ENCODE assay signal across 22 cellular contexts in the genomic region with DNA sequence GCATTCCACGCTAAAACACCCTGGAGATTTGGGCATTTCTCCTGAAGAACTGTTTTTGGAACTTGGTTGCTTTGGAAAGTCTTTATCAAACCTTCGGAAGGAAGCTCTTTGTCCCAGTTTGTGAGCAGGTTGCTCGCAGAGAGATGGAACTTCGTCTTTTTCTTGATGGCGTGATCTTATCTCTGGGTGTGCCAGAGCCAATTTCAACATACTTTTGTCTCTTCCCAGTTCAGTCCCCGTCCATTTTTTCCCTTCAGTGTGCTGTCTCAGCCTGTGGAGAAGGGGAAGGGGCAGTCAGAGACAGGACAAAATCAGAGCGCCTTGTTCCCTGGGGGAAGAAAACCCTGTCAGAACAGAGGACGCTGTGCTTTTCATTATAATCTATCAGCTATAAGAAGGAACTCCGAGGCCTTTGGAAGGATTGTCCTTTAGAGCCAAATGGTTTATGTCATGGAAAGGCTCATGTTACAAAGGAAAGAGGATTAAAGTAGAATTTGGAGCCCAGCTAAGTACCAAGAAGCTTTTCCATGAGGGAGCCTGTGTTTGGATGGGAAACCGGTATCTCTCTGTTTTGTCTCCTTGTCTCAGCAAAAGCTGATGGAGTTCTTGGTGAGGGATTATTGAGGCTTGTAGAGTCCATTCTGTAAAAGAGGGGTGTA. TPM values are rescaled to one million over a fixed set of nuclear protein-coding genes. Genes with fewer than 3 reads are reported as not detected.
DNase-seq lines count a peak whose midpoint lies in the region; ATAC-seq and TF ChIP-seq lines count a peak whose summit lies in the region.
"Had no signal": no experiment of that assay in that cellular context is flagged by ENCODE, and none has a peak within 500 bp of the region (broad histone marks: within the 10 kb centered on the region; RNA-seq: fewer than 3 reads in every experiment).

No MANE protein-coding gene starts in this region.

- DNase-seq in GM03348 (ENCODE audit: low spot score): peak; percentile 11
- DNase-seq in hepatocyte (ENCODE audit: low spot score): no peak
- no peak for DNase-seq in sigmoid colon
- DNase-seq in OCI-LY7 (ENCODE audit: low spot score): no peak
- DNase-seq: activated CD4-positive, alpha-beta T cell treated with anti-CD3 and anti-CD28 coated beads, Interleukin-2, amount 10 ng/mL, durations not matched to agents 24 days and 14 days; activated effector memory CD4-positive, alpha-beta T cell treated with Interleukin-2 at 50 U/mL for 16 hours; CD8-positive, alpha-beta T cell; dermis blood vessel endothelial cell; DMS79; heart left ventricle; KBM-7; natural killer cell; NCI-H1694; NCI-H446; stimulated activated CD4-positive, alpha-beta T cell treated with anti-CD3 and anti-CD28 coated beads, Interleukin-12 subunit alpha, Interleukin-12 subunit beta, amount 100 ng/mL, for 4 hours; substantia nigra had no signal

- no peaks in the 10 kb centered on the region for H3K9me3 Mint-ChIP-seq in activated T-helper 17 cell treated with anti-CD3 and anti-CD28 coated beads, Interleukin-2, amount 50 U/mL, for 72 hours
- H3K9me3 Mint-ChIP-seq: activated CD4-positive, alpha-beta T cell treated with anti-CD3 and anti-CD28 coated beads, Interleukin-2, amount 10 ng/mL, durations not matched to agents 24 days and 14 days; CD8-positive, alpha-beta T cell; memory B cell; natural killer cell had no signal

- WGBS in hepatocyte (ENCODE audit: low lambda C conversion rate, missing lambda C conversion rate): 47% methylated on average over 10 of the region's 10 CpGs
- WGBS in sigmoid colon, 2 donors: 85% methylated on average over 10 of the region's 10 CpGs

- no peaks in the 10 kb centered on the region for H4K20me1 ChIP-seq in hepatocyte (ENCODE audit: insufficient read depth, poor library complexity, severe bottlenecking)
- H4K20me1 ChIP-seq in OCI-LY7 (ENCODE audit: insufficient read depth, low read length): no peaks in the 10 kb centered on the region

- TF ChIP-seq CTCF in VCaP (conservative IDR thresholded peaks at IDR 0.05) (no peak), hepatocyte (IDR thresholded peaks at IDR 0.05; ENCODE audit: poor library complexity) (no peak), sigmoid colon (IDR thresholded peaks at IDR 0.05) (no peak), OCI-LY7 (conservative IDR thresholded peaks at IDR 0.05; ENCODE audit: low read length) (no peak)

- CTCF ChIA-PET in OCI-LY7 (lab: Charles Lee; ENCODE audit: unreplicated experiment): no interaction called here

- ATAC-seq in GM21381 (IDR thresholded peaks at IDR 0.05; ENCODE audit: unreplicated experiment) (no peak), GM21576 (IDR thresholded peaks at IDR 0.05; ENCODE audit: unreplicated experiment) (no peak)
- ATAC-seq in activated T-helper 17 cell treated with anti-CD3 and anti-CD28 coated beads, Interleukin-2, amount 50 U/mL, for 72 hours (replicated peaks): no peak
- ATAC-seq: CD8-positive, alpha-beta T cell; natural killer cell had no signal

- BruUV-seq in OCI-LY7 (replicated peaks; lab: Mats Ljungman, UMichigan): no TSS peak

- peaks cover 15% of the 10 kb centered on the region for H3K4me1 Mint-ChIP-seq in activated T-helper 17 cell treated with anti-CD3 and anti-CD28 coated beads, Interleukin-2, amount 50 U/mL, for 72 hours

- H3K9me2 ChIP-seq in hepatocyte (replicated peaks; ENCODE audit: insufficient read depth): no peaks in the 10 kb centered on the region
- H3K9me2 ChIP-seq in OCI-LY7 (ENCODE audit: insufficient read depth, low read length): no peaks in the 10 kb centered on the region

- H3K36me3 Mint-ChIP-seq in activated T-helper 17 cell treated with anti-CD3 and anti-CD28 coated beads, Interleukin-2, amount 50 U/mL, for 72 hours (ENCODE audit: low read depth): no peaks in the 10 kb centered on the region
- H3K36me3 Mint-ChIP-seq: CD8-positive, alpha-beta T cell; memory B cell; natural killer cell had no signal

- H3K4me1 ChIP-seq in hepatocyte (ENCODE audit: insufficient read depth): peaks cover 20% of the 10 kb centered on the region
- peaks cover 0 to 27% (median 20%) of the 10 kb centered on the region in 4 donors for H3K4me1 ChIP-seq in sigmoid colon
- peaks cover 21% of the 10 kb centered on the region for H3K4me1 ChIP-seq in OCI-LY7 (ENCODE audit: insufficient read depth, low read length, poor library complexity, severe bottlenecking)

- intact Hi-C loops in sigmoid colon (cut with DNase I): no loop called here
- intact Hi-C loops in OCI-LY7 (cut with micrococcal nuclease; ENCODE audit: unreplicated experiment): no loop called here

- H3K79me2 ChIP-seq in hepatocyte: no peaks in the 10 kb centered on the region
- no peaks in the 10 kb centered on the region for H3K79me2 ChIP-seq in OCI-LY7 (ENCODE audit: insufficient read depth, low read depth, low read length)

- no peak for TF ChIP-seq EP300 in sigmoid colon (IDR thresholded peaks at IDR 0.05)

- H3K9me3 ChIP-seq in hepatocyte (ENCODE audit: low read depth) (no peaks in the 10 kb centered on the region), sigmoid colon (no peaks in the 10 kb centered on the region), OCI-LY7 (ENCODE audit: low read length) (no peaks in the 10 kb centered on the region)
- H3K9me3 ChIP-seq: heart left ventricle had no signal

- H3K27me3 ChIP-seq in hepatocyte (no peaks in the 10 kb centered on the region), sigmoid colon (no peaks in the 10 kb centered on the region)
- H3K27me3 ChIP-seq: heart left ventricle had no signal

- H3K27ac Mint-ChIP-seq in activated T-helper 17 cell treated with anti-CD3 and anti-CD28 coated beads, Interleukin-2, amount 50 U/mL, for 72 hours: no peak overlapping the region
- H3K27ac Mint-ChIP-seq: activated CD4-positive, alpha-beta T cell treated with anti-CD3 and anti-CD28 coated beads, Interleukin-2, amount 10 ng/mL, durations not matched to agents 24 days and 14 days; CD8-positive, alpha-beta T cell; memory B cell; natural killer cell; progenitor cell of endocrine pancreas had no signal

- H2AFZ ChIP-seq in hepatocyte (no peak overlapping the region), OCI-LY7 (ENCODE audit: low read length) (no peak overlapping the region)

- H3K4me3 ChIP-seq in hepatocyte (no peak overlapping the region), sigmoid colon (no peak overlapping the region), OCI-LY7 (ENCODE audit: low read depth, low read length, poor library complexity, severe bottlenecking) (no peak overlapping the region)
- H3K4me3 ChIP-seq: heart left ventricle had no signal

- H3K27me3 Mint-ChIP-seq in activated T-helper 17 cell treated with anti-CD3 and anti-CD28 coated beads, Interleukin-2, amount 50 U/mL, for 72 hours: no peaks in the 10 kb centered on the region
- H3K27me3 Mint-ChIP-seq: activated CD4-positive, alpha-beta T cell treated with anti-CD3 and anti-CD28 coated beads, Interleukin-2, amount 10 ng/mL, durations not matched to agents 24 days and 14 days; progenitor cell of endocrine pancreas had no signal

- H3K36me3 ChIP-seq in hepatocyte (replicated peaks; ENCODE audit: insufficient read depth, low read depth): no peaks in the 10 kb centered on the region
- H3K36me3 ChIP-seq in sigmoid colon: peaks cover 0 to under 1% (median 0%) of the 10 kb centered on the region in 4 donors
- no peaks in the 10 kb centered on the region for H3K36me3 ChIP-seq in OCI-LY7 (ENCODE audit: insufficient read depth, low read length)

- no peak overlapping the region for H3K4me3 Mint-ChIP-seq in activated T-helper 17 cell treated with anti-CD3 and anti-CD28 coated beads, Interleukin-2, amount 50 U/mL, for 72 hours
- H3K4me3 Mint-ChIP-seq: activated CD4-positive, alpha-beta T cell treated with anti-CD3 and anti-CD28 coated beads, Interleukin-2, amount 10 ng/mL, durations not matched to agents 24 days and 14 days; CD8-positive, alpha-beta T cell; memory B cell; natural killer cell had no signal

- H3K27ac ChIP-seq in VCaP: peak overlapping the region; percentile 16; the same call in 1 of the 2 replicates
- H3K27ac ChIP-seq in hepatocyte: peak overlapping the region; percentile 39
- H3K27ac ChIP-seq in sigmoid colon: peak overlapping the region; percentile 36 to 79 (median 52)
- no peak overlapping the region for H3K27ac ChIP-seq in OCI-LY7 (ENCODE audit: low read depth, low read length, poor library complexity, severe bottlenecking)

- no peak for TF ChIP-seq POLR2A in sigmoid colon (IDR thresholded peaks at IDR 0.05)

- peak overlapping the region; percentile 37 for H3K4me2 ChIP-seq in hepatocyte
- H3K4me2 ChIP-seq in OCI-LY7 (ENCODE audit: low read length): no peak overlapping the region

- POLR2A ChIA-PET in OCI-LY7 (lab: Charles Lee): interaction anchor here (0.6 to 1.9 kb wide), 3 partner anchors 8 to 439 kb away, joined by 4 to 8 read pairs (median 4); no protein-coding TSS in a partner anchor

RNA-seq across cellular contexts. Expression of gene GRHL1, which starts 19.0 kb away (rescaled TPM):
- total RNA-seq in hepatocyte (10.0 and 10.9 TPM in 2 replicates), sigmoid colon (1 to 10 TPM; 1.4 to 4.2 (median 2.5) TPM), OCI-LY7 (2022) (1.2 and 2.5 TPM in 2 replicates)
- polyA plus RNA-seq in hepatocyte (4.0 and 9.5 TPM in 2 replicates), sigmoid colon (under 1 TPM; under 0.01 to 0.55 (median 0.46) TPM)
- total RNA-seq in OCI-LY7 (2014; rRNA removed; shearing (Covaris generic)): 0.19 and 2.4 TPM in 2 replicates
- total RNA-seq in activated T-helper 17 cell treated with anti-CD3 and anti-CD28 coated beads, Interleukin-2, amount 50 U/mL, for 72 hours: under 1 TPM; 0.82 to 0.85 TPM
